12 cellular contexts compared by ENCODE assay signal in genomic region chr5:132095077-132095744, GRCh38. TPM values are rescaled to one million over a fixed set of nuclear protein-coding genes. Genes with fewer than 3 reads are reported as not detected.
A peak's percentile ranks its signal among the peaks of the same experiment; 100 is the strongest.
DNase-seq lines count a peak whose midpoint lies in the region; ATAC-seq, FAIRE-seq and TF ChIP-seq lines count a peak whose summit lies in the region.
"Had no signal": no experiment of that assay in that cellular context is flagged by ENCODE, and none has a peak within 500 bp of the region (broad histone marks: within the 10 kb centered on the region; RNA-seq: fewer than 3 reads in every experiment).

No MANE protein-coding gene starts in this region.

- H3K27ac ChIP-seq in Panc1 (ENCODE audit: low read length) (no peak overlapping the region), endothelial cell of umbilical vein (ENCODE audit: insufficient read depth, low read depth, low read length) (no peak overlapping the region), osteoblast (ENCODE audit: low read depth, low read length) (peak overlapping the region; percentile 93)
- H3K27ac ChIP-seq: ascending aorta, neutrophil had no signal

- no peak overlapping the region for H3K4me2 ChIP-seq in endothelial cell of umbilical vein (ENCODE audit: insufficient read depth, low read length)
- peak overlapping the region; percentile 62 for H3K4me2 ChIP-seq in osteoblast (ENCODE audit: insufficient read depth, low read length)

- H3K4me3 ChIP-seq in Panc1 (ENCODE audit: low read depth in 2 of 2, low read length in 2 of 2) (no peak overlapping the region), endothelial cell of umbilical vein (replicated peaks in 1 of 3; ENCODE audit: insufficient read depth in 1 of 3, low read depth in 1 of 3, low read length in 3 of 3) (no peak overlapping the region), osteoblast (ENCODE audit: insufficient read depth, low read length) (peak overlapping the region; percentile 16)
- H3K4me3 ChIP-seq: ascending aorta had no signal

- dilution Hi-C loops in endothelial cell of umbilical vein (cut with MboI; ENCODE audit: extremely low pct_ligation_motif_present, low sequenced_read_pairs): no loop called here

- BruUV-seq in Panc1 (replicated peaks; lab: Mats Ljungman, UMichigan): no TSS peak
- no TSS peak for BruUV-seq in endothelial cell of umbilical vein (replicated peaks; lab: Mats Ljungman, UMichigan)

- in situ Hi-C loops in Panc1 (cut with HindIII; ENCODE audit: low pct_unique_long_range_greater_than_20kb, low sequenced_read_pairs): no loop called here

- TF ChIP-seq POLR2A in endothelial cell of umbilical vein (IDR thresholded peaks at IDR 0.05; ENCODE audit: low read depth, low read length): no peak

- H3K27me3 ChIP-seq in Panc1 (ENCODE audit: control insufficient read depth, insufficient read depth, low read length) (no peaks in the 10 kb centered on the region; the same call in 1 of the 2 replicates), endothelial cell of umbilical vein (ENCODE audit: control insufficient read depth in 2 of 2, insufficient read depth in 2 of 2, low read length in 2 of 2) (no peaks in the 10 kb centered on the region), osteoblast (ENCODE audit: insufficient read depth, low read length) (no peaks in the 10 kb centered on the region)
- H3K27me3 ChIP-seq: ascending aorta had no signal

- H3K36me3 ChIP-seq in Panc1 (ENCODE audit: control insufficient read depth, insufficient read depth, low read length) (no peaks in the 10 kb centered on the region), endothelial cell of umbilical vein (ENCODE audit: control insufficient read depth in 2 of 2, extremely low read depth in 1 of 2, insufficient read depth in 2 of 2, low read length in 2 of 2) (no peaks in the 10 kb centered on the region), osteoblast (ENCODE audit: insufficient read depth, low read length) (no peaks in the 10 kb centered on the region)
- H3K36me3 ChIP-seq: ascending aorta, neutrophil had no signal

- POLR2A ChIA-PET in Panc1 (lab: Charles Lee) (no interaction called here), endothelial cell of umbilical vein (lab: Charles Lee) (interaction anchor here (1.3 kb wide), 1 partner anchor 9 kb away, joined by 5 read pairs; no protein-coding TSS in a partner anchor)

- TF ChIP-seq CTCF in Panc1 (IDR thresholded peaks at IDR 0.05): no peak
- no peak for TF ChIP-seq CTCF in endothelial cell of umbilical vein (IDR thresholded peaks at IDR 0.05; ENCODE audit: extremely low read depth in 1 of 2, insufficient read depth in 1 of 2, low read depth in 1 of 2, low read length in 2 of 2)
- TF ChIP-seq CTCF in osteoblast (IDR thresholded peaks at IDR 0.05; ENCODE audit: extremely low read depth, low read depth, low read length): no peak

- H3K4me1 ChIP-seq in Panc1 (ENCODE audit: control insufficient read depth, insufficient read depth, low read length): no peaks in the 10 kb centered on the region
- peaks cover 17% of the 10 kb centered on the region for H3K4me1 ChIP-seq in endothelial cell of umbilical vein (ENCODE audit: control insufficient read depth, extremely low read depth, insufficient read depth, low read length)
- peaks cover 43% of the 10 kb centered on the region for H3K4me1 ChIP-seq in osteoblast (ENCODE audit: insufficient read depth, low read length)
- H3K4me1 ChIP-seq: ascending aorta had no signal

- intact Hi-C loops in Panc1 (cut with micrococcal nuclease; ENCODE audit: unreplicated experiment) (no loop called here), endothelial cell of umbilical vein (cut with micrococcal nuclease) (no loop called here)

- no peaks in the 10 kb centered on the region for H3K9me1 ChIP-seq in endothelial cell of umbilical vein (replicated peaks; ENCODE audit: control insufficient read depth, extremely low read depth, insufficient read depth, low read length)

- CTCF ChIA-PET in Panc1 (lab: Charles Lee): no interaction called here
- CTCF ChIA-PET in endothelial cell of umbilical vein (lab: Charles Lee): interaction anchor here (0.9 to 2.2 kb wide), 3 partner anchors 9 to 32 kb away, joined by 3 to 7 read pairs (median 6); no protein-coding TSS in a partner anchor

- peak; percentile 27; the same call in 1 of the 2 replicates for ATAC-seq in Panc1
- ATAC-seq in HG02610 (IDR thresholded peaks at IDR 0.05; ENCODE audit: unreplicated experiment): no peak
- ATAC-seq in HG02678 (IDR thresholded peaks at IDR 0.05; ENCODE audit: unreplicated experiment): no peak

- H3K9me3 ChIP-seq in Panc1 (ENCODE audit: control insufficient read depth, insufficient read depth, low read depth, low read length): no peaks in the 10 kb centered on the region
- no peaks in the 10 kb centered on the region for H3K9me3 ChIP-seq in endothelial cell of umbilical vein (replicated peaks; ENCODE audit: control insufficient read depth, insufficient read depth, low read length)
- no peaks in the 10 kb centered on the region for H3K9me3 ChIP-seq in osteoblast (ENCODE audit: low read depth, low read length)
- H3K9me3 ChIP-seq: ascending aorta, neutrophil had no signal

- H3K9ac ChIP-seq in endothelial cell of umbilical vein (replicated peaks; ENCODE audit: extremely low read depth, insufficient read depth, low read length): no peak overlapping the region

- no peaks in the 10 kb centered on the region for H3K79me2 ChIP-seq in endothelial cell of umbilical vein (ENCODE audit: control insufficient read depth, insufficient read depth, low read length)
- no peaks in the 10 kb centered on the region for H3K79me2 ChIP-seq in osteoblast (ENCODE audit: insufficient read depth, low read length)

- FAIRE-seq in endothelial cell of umbilical vein (lab: Jason Lieb, UNC): peak; percentile 53

- DNase-seq in EL (peak; percentile 24), Panc1 (ENCODE audit: low read depth, low spot score) (no peak), endothelial cell of umbilical vein (ENCODE audit: low read depth, low spot score) (peak; percentile 24), osteoblast (ENCODE audit: insufficient read length, low spot score, missing footprints) (peak; percentile 14)
- no peak for DNase-seq in stimulated activated CD4-positive, alpha-beta T cell treated with anti-CD3 and anti-CD28 coated beads, Interleukin-4, amount 100 ng/mL, for 1 hour
- DNase-seq: DMS153; NCI-H446 treated with DMSO at 0.1 percent for 48 hours; stimulated activated naive CD4-positive, alpha-beta T cell had no signal

- no peak overlapping the region for H2AFZ ChIP-seq in endothelial cell of umbilical vein (ENCODE audit: low read depth, low read length)
- no peak overlapping the region for H2AFZ ChIP-seq in osteoblast (ENCODE audit: low read length)

- H4K20me1 ChIP-seq in endothelial cell of umbilical vein (replicated peaks; ENCODE audit: control insufficient read depth, extremely low read depth, insufficient read depth, low read length) (no peaks in the 10 kb centered on the region), osteoblast (ENCODE audit: insufficient read depth, low read length) (no peaks in the 10 kb centered on the region)

TF ChIP-seq in endothelial cell of umbilical vein, 7 proteins besides CTCF, POLR2A, EP300 and RAD21:
- TF ChIP-seq GATA2 (IDR thresholded peaks at IDR 0.05; ENCODE audit: insufficient read depth, insufficient read length, low read depth, low read length) (no peak), MYC (IDR thresholded peaks at IDR 0.05; ENCODE audit: low read depth, low read length) (no peak), JUN (IDR thresholded peaks at IDR 0.05; ENCODE audit: borderline replicate concordance, insufficient read depth, insufficient read length, low read depth) (no peak), MAX (IDR thresholded peaks at IDR 0.05; ENCODE audit: insufficient read depth, insufficient read length) (no peak), EZH2 (IDR thresholded peaks at IDR 0.05; ENCODE audit: borderline replicate concordance, low read depth, low read length, severe bottlenecking) (no peak), FOS (IDR thresholded peaks at IDR 0.05; ENCODE audit: borderline replicate concordance, insufficient read depth, low read length) (no peak), POLR2AphosphoS5 (IDR thresholded peaks at IDR 0.05; ENCODE audit: insufficient read depth, low read depth, low read length) (no peak)
TF ChIP-seq in endothelial cell of umbilical vein: peak in this region for 0.

RNA-seq across cellular contexts. Expression of gene CSF2, which starts 21.6 kb away (rescaled TPM):
- total RNA-seq in Panc1 (2021; ENCODE audit: unreplicated experiment) (not detected), endothelial cell of umbilical vein (not detected in 2 replicates), osteoblast (not detected in 2 replicates)
- not detected for polyA plus RNA-seq in Panc1 (2012; ENCODE audit: insufficient read length)
- not detected in 2 replicates for polyA plus RNA-seq in endothelial cell of umbilical vein
- 0.08 TPM in 1 of 2 replicates, not detected in the other for polyA plus RNA-seq in endothelial cell of umbilical vein (2011; cell fraction: cytosol; rRNA removed)
- not detected in 2 replicates for polyA plus RNA-seq in endothelial cell of umbilical vein (2011; cell fraction: nucleus; rRNA removed)
- polyA plus RNA-seq in endothelial cell of umbilical vein (2012): 0.48 TPM in 1 of 2 replicates, not detected in the other
- polyA minus RNA-seq in endothelial cell of umbilical vein: not detected in 2 replicates
- not detected for polyA minus RNA-seq in endothelial cell of umbilical vein (2011; cell fraction: cytosol; rRNA and poly(A)+ RNA removed)
- polyA minus RNA-seq in endothelial cell of umbilical vein (2011; cell fraction: nucleus; rRNA and poly(A)+ RNA removed): not detected in 2 replicates
- total RNA-seq: ascending aorta had no signal

RNA-seq across cellular contexts. Expression of gene IL3, which starts 34.8 kb away (rescaled TPM):
- total RNA-seq in Panc1 (2021; ENCODE audit: unreplicated experiment) (not detected), endothelial cell of umbilical vein (not detected in 2 replicates), osteoblast (not detected in 2 replicates)
- not detected for polyA plus RNA-seq in Panc1 (2012; ENCODE audit: insufficient read length)
- polyA plus RNA-seq in endothelial cell of umbilical vein: not detected in 2 replicates
- not detected in 2 replicates for polyA plus RNA-seq in endothelial cell of umbilical vein (2011; cell fraction: cytosol; rRNA removed)
- polyA plus RNA-seq in endothelial cell of umbilical vein (2011; cell fraction: nucleus; rRNA removed): not detected in 2 replicates
- polyA plus RNA-seq in endothelial cell of umbilical vein (2012): not detected in 2 replicates
- not detected in 2 replicates for polyA minus RNA-seq in endothelial cell of umbilical vein
- polyA minus RNA-seq in endothelial cell of umbilical vein (2011; cell fraction: cytosol; rRNA and poly(A)+ RNA removed): not detected
- not detected in 2 replicates for polyA minus RNA-seq in endothelial cell of umbilical vein (2011; cell fraction: nucleus; rRNA and poly(A)+ RNA removed)
- total RNA-seq: ascending aorta had no signal

Comparison
In these comparisons a context has a peak if more than half of its experiments do, and no peak if none do; other contexts are left out.
1. DNase-seq: peak in EL (single experiment), endothelial cell of umbilical vein (single experiment) and osteoblast (single experiment); none in Panc1 (single experiment) and stimulated activated CD4-positive, alpha-beta T cell treated with anti-CD3 and anti-CD28 coated beads, Interleukin-4, amount 100 ng/mL, for 1 hour (single experiment).